1 cellular context compared by ENCODE assay signal in the genomic region with DNA sequence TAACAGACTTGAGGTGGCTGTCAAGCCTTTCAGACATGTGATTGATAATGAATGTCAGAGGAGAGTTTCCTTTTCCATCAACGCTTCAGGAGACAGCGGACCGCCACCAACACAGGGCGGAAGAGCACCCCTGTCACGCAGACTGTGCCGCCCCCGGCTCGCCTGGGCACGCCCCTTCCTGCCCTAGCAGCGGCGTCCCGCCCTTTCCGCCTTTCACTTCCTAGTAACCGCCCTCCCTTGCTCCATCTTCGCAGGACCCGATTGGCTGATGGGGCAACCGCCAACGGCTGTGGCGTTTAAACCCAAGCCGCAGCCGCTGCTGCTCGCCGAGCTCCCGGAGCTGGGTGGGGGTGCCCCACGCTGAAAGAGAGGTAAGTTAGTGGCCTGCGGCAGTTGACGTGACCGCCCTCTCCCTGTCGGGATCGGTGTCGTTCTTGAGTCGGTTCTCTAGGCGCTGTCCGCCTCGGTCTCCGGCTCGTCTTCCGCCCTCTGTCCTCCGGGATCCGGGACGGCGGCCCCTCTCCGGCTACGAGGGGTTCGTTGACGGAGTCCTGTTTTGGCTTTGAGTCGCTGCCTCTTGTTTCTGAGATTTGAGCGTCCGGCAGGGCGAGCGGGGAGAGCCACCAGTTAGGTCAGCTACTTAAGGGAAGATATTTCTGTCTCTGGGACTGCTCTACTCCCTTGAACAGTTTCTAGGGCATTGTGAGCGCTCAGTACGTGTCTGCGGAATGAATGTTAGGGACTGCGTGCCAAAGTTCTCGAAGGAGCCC.
A peak's percentile ranks its signal among the peaks of the same experiment; 100 is the strongest.
TF ChIP-seq lines count a peak whose summit lies in the region.

A gene with protein sequence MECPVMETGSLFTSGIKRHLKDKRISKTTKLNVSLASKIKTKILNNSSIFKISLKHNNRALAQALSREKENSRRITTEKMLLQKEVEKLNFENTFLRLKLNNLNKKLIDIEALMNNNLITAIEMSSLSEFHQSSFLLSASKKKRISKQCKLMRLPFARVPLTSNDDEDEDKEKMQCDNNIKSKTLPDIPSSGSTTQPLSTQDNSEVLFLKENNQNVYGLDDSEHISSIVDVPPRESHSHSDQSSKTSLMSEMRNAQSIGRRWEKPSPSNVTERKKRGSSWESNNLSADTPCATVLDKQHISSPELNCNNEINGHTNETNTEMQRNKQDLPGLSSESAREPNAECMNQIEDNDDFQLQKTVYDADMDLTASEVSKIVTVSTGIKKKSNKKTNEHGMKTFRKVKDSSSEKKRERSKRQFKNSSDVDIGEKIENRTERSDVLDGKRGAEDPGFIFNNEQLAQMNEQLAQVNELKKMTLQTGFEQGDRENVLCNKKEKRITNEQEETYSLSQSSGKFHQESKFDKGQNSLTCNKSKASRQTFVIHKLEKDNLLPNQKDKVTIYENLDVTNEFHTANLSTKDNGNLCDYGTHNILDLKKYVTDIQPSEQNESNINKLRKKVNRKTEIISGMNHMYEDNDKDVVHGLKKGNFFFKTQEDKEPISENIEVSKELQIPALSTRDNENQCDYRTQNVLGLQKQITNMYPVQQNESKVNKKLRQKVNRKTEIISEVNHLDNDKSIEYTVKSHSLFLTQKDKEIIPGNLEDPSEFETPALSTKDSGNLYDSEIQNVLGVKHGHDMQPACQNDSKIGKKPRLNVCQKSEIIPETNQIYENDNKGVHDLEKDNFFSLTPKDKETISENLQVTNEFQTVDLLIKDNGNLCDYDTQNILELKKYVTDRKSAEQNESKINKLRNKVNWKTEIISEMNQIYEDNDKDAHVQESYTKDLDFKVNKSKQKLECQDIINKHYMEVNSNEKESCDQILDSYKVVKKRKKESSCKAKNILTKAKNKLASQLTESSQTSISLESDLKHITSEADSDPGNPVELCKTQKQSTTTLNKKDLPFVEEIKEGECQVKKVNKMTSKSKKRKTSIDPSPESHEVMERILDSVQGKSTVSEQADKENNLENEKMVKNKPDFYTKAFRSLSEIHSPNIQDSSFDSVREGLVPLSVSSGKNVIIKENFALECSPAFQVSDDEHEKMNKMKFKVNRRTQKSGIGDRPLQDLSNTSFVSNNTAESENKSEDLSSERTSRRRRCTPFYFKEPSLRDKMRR (plus strand): TSS at position 326 of the 770 bp plus-strand sequence. CDS start 6,769 bp downstream, outside the sequence.

TF ChIP-seq in Ishikawa, 13 proteins besides CTCF, POLR2A, EP300 and RAD21 (continued from another document):
- TF ChIP-seq, protein P1, sequence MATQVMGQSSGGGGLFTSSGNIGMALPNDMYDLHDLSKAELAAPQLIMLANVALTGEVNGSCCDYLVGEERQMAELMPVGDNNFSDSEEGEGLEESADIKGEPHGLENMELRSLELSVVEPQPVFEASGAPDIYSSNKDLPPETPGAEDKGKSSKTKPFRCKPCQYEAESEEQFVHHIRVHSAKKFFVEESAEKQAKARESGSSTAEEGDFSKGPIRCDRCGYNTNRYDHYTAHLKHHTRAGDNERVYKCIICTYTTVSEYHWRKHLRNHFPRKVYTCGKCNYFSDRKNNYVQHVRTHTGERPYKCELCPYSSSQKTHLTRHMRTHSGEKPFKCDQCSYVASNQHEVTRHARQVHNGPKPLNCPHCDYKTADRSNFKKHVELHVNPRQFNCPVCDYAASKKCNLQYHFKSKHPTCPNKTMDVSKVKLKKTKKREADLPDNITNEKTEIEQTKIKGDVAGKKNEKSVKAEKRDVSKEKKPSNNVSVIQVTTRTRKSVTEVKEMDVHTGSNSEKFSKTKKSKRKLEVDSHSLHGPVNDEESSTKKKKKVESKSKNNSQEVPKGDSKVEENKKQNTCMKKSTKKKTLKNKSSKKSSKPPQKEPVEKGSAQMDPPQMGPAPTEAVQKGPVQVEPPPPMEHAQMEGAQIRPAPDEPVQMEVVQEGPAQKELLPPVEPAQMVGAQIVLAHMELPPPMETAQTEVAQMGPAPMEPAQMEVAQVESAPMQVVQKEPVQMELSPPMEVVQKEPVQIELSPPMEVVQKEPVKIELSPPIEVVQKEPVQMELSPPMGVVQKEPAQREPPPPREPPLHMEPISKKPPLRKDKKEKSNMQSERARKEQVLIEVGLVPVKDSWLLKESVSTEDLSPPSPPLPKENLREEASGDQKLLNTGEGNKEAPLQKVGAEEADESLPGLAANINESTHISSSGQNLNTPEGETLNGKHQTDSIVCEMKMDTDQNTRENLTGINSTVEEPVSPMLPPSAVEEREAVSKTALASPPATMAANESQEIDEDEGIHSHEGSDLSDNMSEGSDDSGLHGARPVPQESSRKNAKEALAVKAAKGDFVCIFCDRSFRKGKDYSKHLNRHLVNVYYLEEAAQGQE (IDR thresholded peaks at IDR 0.05; ENCODE audit: low read depth) = 0 out of 2 replicates have a peak, but pooled peaks have one; percentile 14
- TF ChIP-seq, protein P2, sequence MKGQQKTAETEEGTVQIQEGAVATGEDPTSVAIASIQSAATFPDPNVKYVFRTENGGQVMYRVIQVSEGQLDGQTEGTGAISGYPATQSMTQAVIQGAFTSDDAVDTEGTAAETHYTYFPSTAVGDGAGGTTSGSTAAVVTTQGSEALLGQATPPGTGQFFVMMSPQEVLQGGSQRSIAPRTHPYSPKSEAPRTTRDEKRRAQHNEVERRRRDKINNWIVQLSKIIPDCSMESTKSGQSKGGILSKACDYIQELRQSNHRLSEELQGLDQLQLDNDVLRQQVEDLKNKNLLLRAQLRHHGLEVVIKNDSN (IDR thresholded peaks at IDR 0.05) = no peak
- TF ChIP-seq TEAD4 (IDR thresholded peaks at IDR 0.05) (peak; percentile 47), CEBPB (IDR thresholded peaks at IDR 0.05) (peak; percentile 51), ZBTB7A (IDR thresholded peaks at IDR 0.05; ENCODE audit: low read depth) (no peak)
- TF ChIP-seq, protein P3, sequence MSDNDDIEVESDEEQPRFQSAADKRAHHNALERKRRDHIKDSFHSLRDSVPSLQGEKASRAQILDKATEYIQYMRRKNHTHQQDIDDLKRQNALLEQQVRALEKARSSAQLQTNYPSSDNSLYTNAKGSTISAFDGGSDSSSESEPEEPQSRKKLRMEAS (IDR thresholded peaks at IDR 0.05) = peak; percentile 83
